In the genomic region with DNA sequence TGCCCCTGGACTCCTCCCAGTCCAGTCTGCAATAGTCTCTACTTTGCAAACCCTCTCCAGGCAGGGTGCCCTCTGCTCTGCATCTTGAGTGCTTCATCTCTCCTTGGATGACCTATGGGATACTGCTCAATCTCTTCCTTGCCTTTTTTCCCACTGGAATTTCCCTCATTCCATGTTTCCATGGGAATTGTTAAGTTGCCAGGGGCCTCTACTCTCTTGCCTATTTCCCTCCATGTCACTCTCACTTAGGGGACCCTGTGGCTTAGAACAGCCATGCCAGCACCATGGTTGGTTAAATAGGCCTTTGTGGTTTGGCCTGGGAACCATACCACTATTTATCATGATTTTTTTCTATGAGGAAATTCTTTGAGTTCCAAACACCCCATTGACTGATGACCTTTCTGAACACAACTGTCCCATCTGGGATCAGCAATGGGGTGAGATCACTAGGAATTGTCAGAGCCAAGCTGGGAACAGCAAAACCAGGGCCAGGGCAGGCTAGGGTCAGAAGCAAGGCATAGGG, we compare ENCODE assay signal across 17 cellular contexts.
DNase-seq lines count a peak whose midpoint lies in the region; ATAC-seq and TF ChIP-seq lines count a peak whose summit lies in the region.
"Had no signal": no experiment of that assay in that cellular context is flagged by ENCODE, and none has a peak within 500 bp of the region (broad histone marks: within the 10 kb centered on the region; RNA-seq: fewer than 3 reads in every experiment).

No MANE protein-coding gene starts in this region.

- no peaks in the 10 kb centered on the region for H3K36me3 ChIP-seq in esophagus muscularis mucosa

- no peaks in the 10 kb centered on the region for H3K9me3 Mint-ChIP-seq in endothelial cell (ENCODE audit: unreplicated experiment)
- H3K9me3 Mint-ChIP-seq: activated naive CD8-positive, alpha-beta T cell treated with anti-CD3 and anti-CD28 coated beads, Interleukin-2, amount 50 U/mL, for 24 hours; type B pancreatic cell had no signal

- no peak for TF ChIP-seq CTCF in esophagus muscularis mucosa (IDR thresholded peaks at IDR 0.05)
- no peak for TF ChIP-seq CTCF in endothelial cell (IDR thresholded peaks at IDR 0.05; ENCODE audit: unreplicated experiment)

- H3K9me3 ChIP-seq in esophagus muscularis mucosa = no peaks in the 10 kb centered on the region

- H3K4me3 Mint-ChIP-seq in endothelial cell (ENCODE audit: unreplicated experiment) = no peak overlapping the region
- H3K4me3 Mint-ChIP-seq: activated naive CD8-positive, alpha-beta T cell treated with anti-CD3 and anti-CD28 coated beads, Interleukin-2, amount 50 U/mL, for 24 hours; activated T-helper 1 cell treated with anti-CD3 and anti-CD28 coated beads, Interleukin-12 subunit alpha, Interleukin-12 subunit beta, Interleukin-2, Interleukin-4 antibody, amounts not matched to agents 30 ng/mL and 10 ng/mL and 1 ng/mL, durations not matched to agents 14 hours and 24 hours and 36 hours; CD4-positive, CD25-positive, alpha-beta regulatory T cell; type B pancreatic cell had no signal

- H3K4me3 ChIP-seq in esophagus muscularis mucosa = no peak overlapping the region

- TF ChIP-seq EP300 in esophagus muscularis mucosa (IDR thresholded peaks at IDR 0.05) = no peak

- H3K36me3 Mint-ChIP-seq in endothelial cell (ENCODE audit: low read depth, unreplicated experiment) = peaks cover 7% of the 10 kb centered on the region
- H3K36me3 Mint-ChIP-seq: CD4-positive, CD25-positive, alpha-beta regulatory T cell had no signal

- H3K27ac ChIP-seq in esophagus muscularis mucosa (replicated peaks in 1 of 4) = peak overlapping the region in 3 of 4 donors; percentile 71 to 75 (median 73)

- peaks cover 27% of the 10 kb centered on the region for H3K4me1 Mint-ChIP-seq in endothelial cell (ENCODE audit: unreplicated experiment)
- H3K4me1 Mint-ChIP-seq: activated naive CD8-positive, alpha-beta T cell treated with anti-CD3 and anti-CD28 coated beads, Interleukin-2, amount 50 U/mL, for 24 hours had no signal

- H3K4me1 ChIP-seq in esophagus muscularis mucosa = peaks cover 15 to 42% (median 40%) of the 10 kb centered on the region in 4 donors

- TF ChIP-seq POLR2A in esophagus muscularis mucosa (IDR thresholded peaks at IDR 0.05; ENCODE audit: low read depth) = no peak

- H3K27me3 Mint-ChIP-seq in endothelial cell (ENCODE audit: unreplicated experiment) = peaks cover 5% of the 10 kb centered on the region
- H3K27me3 Mint-ChIP-seq: activated naive CD8-positive, alpha-beta T cell treated with anti-CD3 and anti-CD28 coated beads, Interleukin-2, amount 50 U/mL, for 24 hours; type B pancreatic cell had no signal

- intact Hi-C loops in left cardiac atrium (cut with DNase I) = no loop called here
- intact Hi-C loops in Right ventricle myocardium superior (cut with DNase I) = no loop called here
- intact Hi-C loops in esophagus muscularis mucosa (cut with DNase I) = loop anchor here (5.0 kb wide), 1 partner anchor 93 kb away; a partner anchor contains a TSS

- H3K27ac Mint-ChIP-seq in endothelial cell (ENCODE audit: unreplicated experiment) = no peak overlapping the region
- H3K27ac Mint-ChIP-seq: activated naive CD8-positive, alpha-beta T cell treated with anti-CD3 and anti-CD28 coated beads, Interleukin-2, amount 50 U/mL, for 24 hours; activated T-helper 1 cell treated with anti-CD3 and anti-CD28 coated beads, Interleukin-12 subunit alpha, Interleukin-12 subunit beta, Interleukin-2, Interleukin-4 antibody, amounts not matched to agents 30 ng/mL and 10 ng/mL and 1 ng/mL, durations not matched to agents 14 hours and 24 hours and 36 hours; CD4-positive, CD25-positive, alpha-beta regulatory T cell; type B pancreatic cell had no signal

- ATAC-seq in left cardiac atrium (peak; percentile 37 to 81), Right ventricle myocardium superior (ENCODE audit: poor library complexity) (no peak), HG03469 (IDR thresholded peaks at IDR 0.05; ENCODE audit: unreplicated experiment) (no peak), HG02970 (IDR thresholded peaks at IDR 0.05; ENCODE audit: low FRiP score, unreplicated experiment) (no peak), GM18517 (IDR thresholded peaks at IDR 0.05; ENCODE audit: unreplicated experiment) (no peak)
- ATAC-seq: activated naive CD8-positive, alpha-beta T cell treated with anti-CD3 and anti-CD28 coated beads, Interleukin-2, amount 50 U/mL, for 24 hours had no signal

- DNase-seq in left cardiac atrium (no peak), Right ventricle myocardium superior (no peak), esophagus muscularis mucosa (ENCODE audit: extremely low spot score) (no peak), myocyte (ENCODE audit: low read depth) (peak; percentile 71), endothelial cell (ENCODE audit: low spot score) (no peak)
- DNase-seq: activated naive CD8-positive, alpha-beta T cell treated with anti-CD3 and anti-CD28 coated beads, Interleukin-2, amount 50 U/mL, for 24 hours; CD4-positive, CD25-positive, alpha-beta regulatory T cell; central memory CD4-positive, alpha-beta T cell; effector CD8-positive, alpha-beta T cell; MM.1S; NCI-H187 treated with DMSO at 0.1 percent for 48 hours; NCI-H446 treated with DMSO at 0.1 percent for 48 hours had no signal

- H3K27me3 ChIP-seq in esophagus muscularis mucosa = no peaks in the 10 kb centered on the region

Comparison
In these comparisons a context has a peak if more than half of its experiments do, and no peak if none do; other contexts are left out.
1. ATAC-seq: peak in left cardiac atrium (2 of 2); none in Right ventricle myocardium superior (single experiment), HG03469 (single experiment), HG02970 (single experiment) and GM18517 (single experiment).